In genomic region chr14:58199726-58200479, GRCh38 we compare ENCODE assay signal across 8 cellular contexts. TPM values are rescaled to one million over a fixed set of nuclear protein-coding genes. Genes with fewer than 3 reads are reported as not detected.
DNase-seq lines count a peak whose midpoint lies in the region; ATAC-seq and TF ChIP-seq lines count a peak whose summit lies in the region.

ACTR10 (plus strand) TSS chr14:58200149; CDS start chr14:58200218, 69 bp downstream.

- peaks cover 3% of the 10 kb centered on the region for H3K4me1 ChIP-seq in iPS-18a (ENCODE audit: control insufficient read depth, low read depth, low read length)
- H3K4me1 ChIP-seq in skeletal muscle satellite cell (ENCODE audit: control insufficient read depth, insufficient read depth, low read length): peaks cover 6% of the 10 kb centered on the region

- ATAC-seq in GM18870 (IDR thresholded peaks at IDR 0.05; ENCODE audit: unreplicated experiment) (peak; percentile 88), HG03108 (IDR thresholded peaks at IDR 0.05; ENCODE audit: unreplicated experiment) (peak; percentile 94)

- H3K9ac ChIP-seq in iPS-18a (ENCODE audit: low read length) (peak within 1 kb of the TSS; percentile 86), skeletal muscle satellite cell (ENCODE audit: low read depth, low read length) (peak within 1 kb of the TSS; percentile 100)

- H3K4me3 ChIP-seq in iPS-18a (ENCODE audit: low read length) (peak within 1 kb of the TSS; percentile 92), skeletal muscle satellite cell (ENCODE audit: low read length) (peak within 1 kb of the TSS; percentile 99)

- H3K27me3 ChIP-seq in iPS-18a (ENCODE audit: control insufficient read depth, insufficient read depth, low read length): no peaks in the 10 kb centered on the region
- H3K27me3 ChIP-seq in skeletal muscle satellite cell (ENCODE audit: control insufficient read depth, insufficient read depth, low read length): peaks cover 8% of the 10 kb centered on the region

- peak within 1 kb of the TSS; percentile 94 for H3K4me2 ChIP-seq in skeletal muscle satellite cell (ENCODE audit: low read length)

- H3K27ac ChIP-seq in VCaP (peak within 1 kb of the TSS; percentile 87), iPS-18a (ENCODE audit: low read length) (no peak within 1 kb of the TSS)

- H3K9me3 ChIP-seq in iPS-18a (ENCODE audit: control insufficient read depth, low read depth, low read length) (no peaks in the 10 kb centered on the region), skeletal muscle satellite cell (replicated peaks; ENCODE audit: low read length) (no peaks in the 10 kb centered on the region)

- peak; percentile 75 for DNase-seq in ACHN
- peak; percentile 93 for DNase-seq in NCI-H2171 treated with DMSO at 0.1 percent for 48 hours (lab: John Stamatoyannopoulos, UW)
- peak; percentile 81 to 90 for DNase-seq in T47D (ENCODE audit: low read depth in 1 of 2, low spot score in 1 of 2)

- no peak for TF ChIP-seq CTCF in VCaP (conservative IDR thresholded peaks at IDR 0.05)

- in situ Hi-C loops in ACHN (cut with HindIII; ENCODE audit: low pct_ligation_motif_present, low pct_unique_long_range_greater_than_20kb, low sequenced_read_pairs) (no loop called here), T47D (cut with HindIII; ENCODE audit: low pct_unique_long_range_greater_than_20kb, low sequenced_read_pairs) (no loop called here)

- no peaks in the 10 kb centered on the region for H3K36me3 ChIP-seq in iPS-18a (ENCODE audit: control insufficient read depth, low read depth, low read length)
- H3K36me3 ChIP-seq in skeletal muscle satellite cell (ENCODE audit: insufficient read depth, low read length): peaks cover 7% of the 10 kb centered on the region

RNA-seq across cellular contexts. Expression of gene ACTR10, which starts in this region (rescaled TPM):
- total RNA-seq in skeletal muscle satellite cell (2012; rRNA removed): 41.8 and 53.5 TPM in 2 replicates
